26 cellular contexts compared by ENCODE assay signal in the genomic region with DNA sequence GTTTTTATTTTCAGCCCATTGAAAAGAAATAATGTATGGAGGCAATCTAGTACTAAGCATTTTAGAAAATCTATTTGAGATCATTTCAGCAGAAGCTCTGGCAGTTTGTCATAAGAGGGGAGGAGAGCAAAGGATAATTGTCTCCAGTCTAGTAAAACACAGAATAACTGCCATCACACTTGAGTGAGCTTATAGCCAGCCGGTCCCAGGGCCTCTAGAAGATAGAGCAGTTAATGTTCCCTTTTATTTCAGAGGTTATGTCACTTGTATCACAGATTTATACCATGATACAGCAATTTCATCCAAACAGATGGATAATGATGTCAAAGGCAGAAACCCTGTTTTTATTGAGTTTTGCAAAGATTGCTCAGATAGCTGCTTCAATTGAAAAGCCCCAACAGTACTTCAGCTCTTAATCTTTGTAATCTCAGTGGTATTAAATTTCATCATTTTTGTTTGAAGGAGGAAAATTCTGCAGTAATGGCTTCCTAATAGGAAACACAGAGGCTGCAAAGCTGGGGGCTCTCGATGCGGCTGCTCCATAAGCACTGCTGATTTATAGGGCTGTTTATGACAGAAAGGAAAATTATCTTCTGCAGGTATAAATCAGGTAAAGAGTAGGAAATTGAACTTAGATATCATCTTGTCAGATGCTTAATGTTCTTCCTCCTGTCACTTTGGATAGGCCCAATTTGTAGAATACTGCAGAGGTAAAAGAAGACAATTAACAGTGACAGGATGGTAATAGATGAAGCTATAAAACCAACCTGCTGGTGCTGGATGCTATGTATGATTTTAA.
DNase-seq lines count a peak whose midpoint lies in the region; ATAC-seq and TF ChIP-seq lines count a peak whose summit lies in the region.
"Had no signal": no experiment of that assay in that cellular context is flagged by ENCODE, and none has a peak within 500 bp of the region (broad histone marks: within the 10 kb centered on the region; RNA-seq: fewer than 3 reads in every experiment).

No MANE protein-coding gene starts in this region.

- 0 out of 2 replicates have a peak, but pooled peaks cover 2% of the 10 kb centered on the region for H3F3A ChIP-seq in Loucy (ENCODE audit: low read depth)

- DNase-seq in NCI-H146 (lab: John Stamatoyannopoulos, UW) (peak; percentile 24), NCI-H524 treated with DMSO at 0.1 percent for 48 hours (lab: John Stamatoyannopoulos, UW) (peak; percentile 97), left kidney (ENCODE audit: low read depth, low spot score) (peak; percentile 71), lower leg skin (ENCODE audit: low spot score in 2 of 2) (no peak), hypothalamus (lab: John Stamatoyannopoulos, UW) (no peak)
- DNase-seq: activated CD4-positive, CD25-positive, alpha-beta regulatory T cell treated with anti-CD3 and anti-CD28 coated beads, Interleukin-2, amount 50 U/mL, for 72 hours; activated naive CD4-positive, alpha-beta T cell; activated T-cell treated with anti-CD3 and anti-CD28 coated beads, Interleukin-2, amount 50 U/mL, for 24 hours; CD8-positive, alpha-beta memory T cell; colonic mucosa; DND-41; effector memory CD8-positive, alpha-beta T cell; foreskin melanocyte; HFFc6; occipital lobe; OCI-M1; SHP77; spleen; stimulated activated CD4-positive, alpha-beta T cell treated with anti-CD3 and anti-CD28 coated beads, Interleukin-4, amount 100 ng/mL, for 1 hour; stimulated activated naive CD4-positive, alpha-beta T cell had no signal

- WGBS in lower leg skin, 2 donors, result 59 to 65% methylated on average over 3 of the region's 3 CpGs

- no peaks in the 10 kb centered on the region for H3K27me3 ChIP-seq in Loucy (ENCODE audit: insufficient read depth, low read length, poor library complexity, severe bottlenecking)
- H3K27me3 ChIP-seq: breast epithelium, colonic mucosa, vagina had no signal

- H4K20me1 ChIP-seq in Loucy (ENCODE audit: insufficient read depth, low read length, poor library complexity, severe bottlenecking), result no peaks in the 10 kb centered on the region

- TF ChIP-seq CTCF in Loucy (conservative IDR thresholded peaks at IDR 0.05; ENCODE audit: low read length) (no peak), lower leg skin (IDR thresholded peaks at IDR 0.05) (no peak)

- peak overlapping the region; percentile 54 for H3K4me2 ChIP-seq in Loucy (ENCODE audit: low read depth, low read length, poor library complexity, severe bottlenecking)

- H3K36me3 ChIP-seq in Loucy (ENCODE audit: insufficient read depth, low read length), result no peaks in the 10 kb centered on the region
- H3K36me3 ChIP-seq: breast epithelium, colonic mucosa, spleen, thoracic aorta, vagina had no signal

- H3K4me3 ChIP-seq in Loucy (ENCODE audit: low read length, poor library complexity, severe bottlenecking) (no peak overlapping the region), lower leg skin (ENCODE audit: low read depth, poor library complexity, severe bottlenecking) (no peak overlapping the region)
- H3K4me3 ChIP-seq: breast epithelium, colonic mucosa, spleen, thoracic aorta, vagina had no signal

- peaks cover 30% of the 10 kb centered on the region for H3K4me1 ChIP-seq in Loucy (ENCODE audit: insufficient read depth, low read length, poor library complexity, severe bottlenecking)
- H3K4me1 ChIP-seq: breast epithelium, colonic mucosa, spleen, vagina had no signal

- ATAC-seq in GM19467 (IDR thresholded peaks at IDR 0.05; ENCODE audit: unreplicated experiment), result no peak
- ATAC-seq: effector memory CD8-positive, alpha-beta T cell; esophagus mucosa had no signal

- H3K9me2 ChIP-seq in Loucy (replicated peaks; ENCODE audit: low read depth, low read length), result no peaks in the 10 kb centered on the region

- H3K9me3 ChIP-seq in Loucy (ENCODE audit: insufficient read depth, low read depth, low read length), result no peaks in the 10 kb centered on the region
- H3K9me3 ChIP-seq: breast epithelium, colonic mucosa, spleen, thoracic aorta, vagina had no signal

- no peak for TF ChIP-seq POLR2A in lower leg skin (IDR thresholded peaks at IDR 0.05)

- H2AFZ ChIP-seq in Loucy (ENCODE audit: low read length), result no peak overlapping the region

- intact Hi-C loops in lower leg skin (cut with DNase I; ENCODE audit: low total_unique reads), result no loop called here

- H3K9ac ChIP-seq in Loucy (ENCODE audit: low read depth, low read length, poor library complexity, severe bottlenecking), result no peak overlapping the region

- H3K79me2 ChIP-seq in Loucy (ENCODE audit: insufficient read depth, low read length), result no peaks in the 10 kb centered on the region

Comparison
In these comparisons a context has a peak if more than half of its experiments do, and no peak if none do; other contexts are left out.
1. DNase-seq: peak in NCI-H146 (single experiment), NCI-H524 treated with DMSO at 0.1 percent for 48 hours (single experiment) and left kidney (single experiment); none in lower leg skin (0 of 2) and hypothalamus (0 of 51).